In genomic region chr22:22879675-22880029, GRCh38 we compare ENCODE assay signal across 28 cellular contexts. TPM values are rescaled to one million over a fixed set of nuclear protein-coding genes. Genes with fewer than 3 reads are reported as not detected.
"Had no signal": no experiment of that assay in that cellular context is flagged by ENCODE, and none has a peak within 500 bp of the region (broad histone marks: within the 10 kb centered on the region; RNA-seq: fewer than 3 reads in every experiment).

No MANE protein-coding gene starts in this region.

- H3K27ac ChIP-seq: parathyroid adenoma, tibial artery, uterus had no signal

- H2AFZ ChIP-seq: parathyroid adenoma had no signal

- ATAC-seq: activated CD4-positive, alpha-beta T cell treated with anti-CD3 and anti-CD28 coated beads for 36 hours; activated T-cell treated with anti-CD3 and anti-CD28 coated beads, Interleukin-2, amount 50 U/mL, for 72 hours; left ventricle myocardium superior; right cardiac atrium; WTC11 had no signal

- H3K36me3 Mint-ChIP-seq: brain, WTC11 had no signal

- H3K4me1 ChIP-seq: parathyroid adenoma, tibial artery, uterus had no signal

- H3K36me3 ChIP-seq: tibial artery, uterus had no signal

- H3K9ac ChIP-seq: parathyroid adenoma had no signal

- H3K4me3 Mint-ChIP-seq: activated CD4-positive, alpha-beta T cell treated with anti-CD3 and anti-CD28 coated beads for 36 hours; activated T-cell treated with anti-CD3 and anti-CD28 coated beads, Interleukin-2, amount 50 U/mL, for 72 hours; brain; nephron progenitor cell; stimulated activated naive CD8-positive, alpha-beta T cell treated with anti-CD3 and anti-CD28 coated beads, Interleukin-15, Interleukin-2, amounts not matched to agents 100 ng/mL and 50 ng/mL, for 24 hours; T-helper 1 cell treated with Interleukin-12 subunit alpha and Interleukin-12 subunit beta and Interleukin-4 antibody, amounts not matched to agents 30 μg/mL and 1 μg/mL, for 36 hours; WTC11 had no signal

- H3K4me3 ChIP-seq: tibial artery, uterus had no signal

- H3K27ac Mint-ChIP-seq: activated CD4-positive, alpha-beta T cell treated with anti-CD3 and anti-CD28 coated beads for 36 hours; activated T-cell treated with anti-CD3 and anti-CD28 coated beads, Interleukin-2, amount 50 U/mL, for 72 hours; brain; nephron progenitor cell; stimulated activated naive CD8-positive, alpha-beta T cell treated with anti-CD3 and anti-CD28 coated beads, Interleukin-15, Interleukin-2, amounts not matched to agents 100 ng/mL and 50 ng/mL, for 24 hours; T-helper 1 cell treated with Interleukin-12 subunit alpha and Interleukin-12 subunit beta and Interleukin-4 antibody, amounts not matched to agents 30 μg/mL and 1 μg/mL, for 36 hours; WTC11 had no signal

- H3K9me3 Mint-ChIP-seq: T-helper 1 cell treated with Interleukin-12 subunit alpha and Interleukin-12 subunit beta and Interleukin-4 antibody, amounts not matched to agents 30 μg/mL and 1 μg/mL, for 36 hours; WTC11 had no signal

- H3K27me3 Mint-ChIP-seq: activated CD4-positive, alpha-beta T cell treated with anti-CD3 and anti-CD28 coated beads for 36 hours; stimulated activated naive CD8-positive, alpha-beta T cell treated with anti-CD3 and anti-CD28 coated beads, Interleukin-15, Interleukin-2, amounts not matched to agents 100 ng/mL and 50 ng/mL, for 24 hours had no signal

- H3K27me3 ChIP-seq: uterus had no signal

- H3K79me2 ChIP-seq: parathyroid adenoma had no signal

- DNase-seq: activated CD4-positive, alpha-beta T cell treated with anti-CD3 and anti-CD28 coated beads for 36 hours; activated CD4-positive, alpha-beta T cell treated with anti-CD3 and anti-CD28 coated beads, Interleukin-2, amount 50 U/mL, for 4 hours; activated effector memory CD4-positive, alpha-beta T cell treated with Interleukin-2 at 50 U/mL for 16 hours; activated naive CD4-positive, alpha-beta T cell treated with anti-CD3 and anti-CD28 coated beads, Interleukin-2, amount 50 U/mL, for 16 hours; activated T-cell treated with anti-CD3 and anti-CD28 coated beads, Interleukin-2, amount 50 U/mL, for 72 hours; aorta; effector CD4-positive, alpha-beta T cell; erythroblast; foreskin fibroblast; left ventricle myocardium superior; nephron progenitor cell; right cardiac atrium; stimulated activated CD4-positive, alpha-beta T cell treated with anti-CD3 and anti-CD28 coated beads, Interleukin-4, amount 100 ng/mL, for 4 hours; substantia nigra; T1000; uterus had no signal

- H3K4me1 Mint-ChIP-seq: brain, nephron progenitor cell, WTC11 had no signal

RNA-seq across cellular contexts. Expression of gene IGLL5, which starts 8.0 kb away (rescaled TPM):
- total RNA-seq: activated CD4-positive, alpha-beta T cell treated with anti-CD3 and anti-CD28 coated beads for 36 hours; activated T-cell treated with anti-CD3 and anti-CD28 coated beads, Interleukin-2, amount 50 U/mL, for 72 hours; cardiac septum; chondrocyte; fibroblast of lung; glomerular endothelial cell; myocyte; pulmonary artery endothelial cell; WTC11 had no signal
- polyA plus RNA-seq: fibroblast of lung, right cardiac atrium had no signal
